13 cellular contexts compared by ENCODE assay signal in the genomic region with DNA sequence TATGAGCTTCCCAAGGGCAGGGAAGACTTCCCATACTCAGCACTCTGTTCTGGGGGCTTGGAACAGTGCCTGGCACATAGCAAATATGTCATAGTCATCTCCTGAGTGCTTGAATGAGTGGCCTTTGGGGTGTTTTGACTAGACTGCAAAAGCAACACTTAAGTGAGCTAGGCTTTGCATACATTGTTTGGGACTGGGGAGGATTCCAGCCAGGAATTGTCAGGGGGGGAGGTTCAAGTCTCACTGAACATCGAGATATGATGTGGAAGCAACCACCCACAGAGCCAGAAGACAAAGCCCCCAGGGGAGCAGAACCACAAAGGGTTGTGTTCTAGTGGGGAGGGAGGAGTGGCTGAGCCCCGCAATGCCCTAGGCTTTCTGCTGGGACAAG.
DNase-seq lines count a peak whose midpoint lies in the region; ATAC-seq and TF ChIP-seq lines count a peak whose summit lies in the region.
"Had no signal": no experiment of that assay in that cellular context is flagged by ENCODE, and none has a peak within 500 bp of the region (broad histone marks: within the 10 kb centered on the region; RNA-seq: fewer than 3 reads in every experiment).

No MANE protein-coding gene starts in this region.

- POLR2A ChIA-PET in PC-3 (lab: Charles Lee; ENCODE audit: unreplicated experiment) = interaction anchor here (1.4 kb wide), 1 partner anchor 42 kb away, joined by 4 read pairs; no protein-coding TSS in a partner anchor

- H3K27me3 ChIP-seq in BLaER1 (no peaks in the 10 kb centered on the region), PC-3 (ENCODE audit: low read length) (no peaks in the 10 kb centered on the region), foreskin keratinocyte (no peaks in the 10 kb centered on the region)

- H3K9me2 ChIP-seq in PC-3 (replicated peaks; ENCODE audit: low read length) = no peaks in the 10 kb centered on the region

- H3K27ac ChIP-seq in BLaER1 (no peak overlapping the region), PC-3 (ENCODE audit: low read length) (peak overlapping the region; percentile 53), foreskin keratinocyte (peak overlapping the region; percentile 79)
- H3K27ac ChIP-seq: C4-2B, thoracic aorta had no signal

- H3K79me2 ChIP-seq in PC-3 (ENCODE audit: low read length) = peaks cover 40% of the 10 kb centered on the region

- H3K9ac ChIP-seq in BLaER1 (no peak overlapping the region), PC-3 (ENCODE audit: low read length) (no peak overlapping the region)

- H3K9me3 ChIP-seq in BLaER1 (no peaks in the 10 kb centered on the region), PC-3 (ENCODE audit: low read length) (no peaks in the 10 kb centered on the region)
- H3K9me3 ChIP-seq: thoracic aorta had no signal

- H3F3A ChIP-seq in PC-3 (ENCODE audit: low read length, unreplicated experiment) = no peaks in the 10 kb centered on the region

- DNase-seq in GM03348 (ENCODE audit: low spot score) (peak; percentile 4), PC-3 (peak; percentile 35), foreskin keratinocyte (no peak), T-helper 2 cell (no peak), RPMI8226 (no peak)
- DNase-seq: activated CD4-positive, alpha-beta T cell treated with anti-CD3 and anti-CD28 coated beads, Interleukin-2, amount 10 ng/mL, durations not matched to agents 7 days and 5 days; activated T-cell treated with anti-CD3 and anti-CD28 coated beads, Interleukin-2, amount 50 U/mL, for 4 hours had no signal

- H3K4me2 ChIP-seq in BLaER1 = peak overlapping the region; percentile 73
- peak overlapping the region; percentile 92 for H3K4me2 ChIP-seq in PC-3 (ENCODE audit: low read length)

- no peak for TF ChIP-seq CTCF in PC-3 (conservative IDR thresholded peaks at IDR 0.05; ENCODE audit: low read depth, low read length)
- no peak for TF ChIP-seq CTCF in foreskin keratinocyte (conservative IDR thresholded peaks at IDR 0.05)

- H3K36me3 ChIP-seq in BLaER1 = peaks cover 99% of the 10 kb centered on the region
- H3K36me3 ChIP-seq in PC-3 (ENCODE audit: low read depth, low read length) = no peaks in the 10 kb centered on the region
- H3K36me3 ChIP-seq: thoracic aorta had no signal

- no peak overlapping the region for H3K4me3 ChIP-seq in BLaER1
- peak overlapping the region; percentile 76; the same call in 1 of the 2 replicates for H3K4me3 ChIP-seq in PC-3 (ENCODE audit: low read length)

- intact Hi-C loops in PC-3 (cut with micrococcal nuclease) = loop anchor here (1.0 kb wide), 2 partner anchors 38 to 52 kb away; no protein-coding TSS in a partner anchor

- ATAC-seq in PC-3 = no peak; the same call in 1 of the 2 replicates
- no peak for ATAC-seq in foreskin keratinocyte
- no peak for ATAC-seq in GM21367 (IDR thresholded peaks at IDR 0.05; ENCODE audit: unreplicated experiment)
- ATAC-seq in GM18520 (IDR thresholded peaks at IDR 0.05; ENCODE audit: unreplicated experiment) = no peak
- ATAC-seq: activated T-cell treated with anti-CD3 and anti-CD28 coated beads, Interleukin-2, amount 50 U/mL, for 4 hours; esophagus mucosa had no signal

- H3K4me1 ChIP-seq in BLaER1 (peaks cover 81% of the 10 kb centered on the region), PC-3 (ENCODE audit: insufficient read depth, low read length) (peaks cover 80% of the 10 kb centered on the region), foreskin keratinocyte (peaks cover 38% of the 10 kb centered on the region)

- no TSS peak for BruUV-seq in PC-3 (replicated peaks; lab: Mats Ljungman, UMichigan)

- H4K20me1 ChIP-seq in BLaER1 = peaks cover 100% of the 10 kb centered on the region
- H4K20me1 ChIP-seq in PC-3 (ENCODE audit: low read length) = no peaks in the 10 kb centered on the region

- no peak overlapping the region for H2AFZ ChIP-seq in PC-3 (ENCODE audit: low read length)

- CTCF ChIA-PET in PC-3 (lab: Charles Lee) = interaction anchor here (0.8 kb wide), 1 partner anchor 15 kb away, joined by 5 read pairs; no protein-coding TSS in a partner anchor

Comparison
In these comparisons a context has a peak if more than half of its experiments do, and no peak if none do; other contexts are left out.
1. DNase-seq: peak in GM03348 (single experiment) and PC-3 (single experiment); none in foreskin keratinocyte (0 of 2), T-helper 2 cell (0 of 5) and RPMI8226 (single experiment).